In the genomic region with DNA sequence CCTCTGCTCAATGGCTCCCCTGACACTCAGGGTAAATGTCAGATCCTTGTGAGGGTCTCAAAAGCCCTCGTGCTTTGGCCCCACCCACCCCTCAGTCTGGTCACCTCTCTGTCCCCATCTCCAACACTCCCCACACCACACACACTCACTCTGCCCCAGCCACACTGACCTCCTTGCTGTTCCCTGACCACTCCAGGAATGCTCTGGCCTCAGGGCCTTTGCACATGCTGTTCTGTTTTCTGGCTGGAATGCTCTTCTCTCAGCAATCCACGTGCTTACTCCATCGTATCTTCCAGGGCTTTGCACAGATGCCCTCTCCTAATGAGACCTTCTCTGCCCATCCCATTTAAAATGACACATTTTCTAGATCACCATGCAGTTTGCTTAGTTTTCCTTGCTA, we compare ENCODE assay signal across 19 cellular contexts.
"Had no signal": no experiment of that assay in that cellular context is flagged by ENCODE, and none has a peak within 500 bp of the region (broad histone marks: within the 10 kb centered on the region; RNA-seq: fewer than 3 reads in every experiment).

No MANE protein-coding gene starts in this region.

- ATAC-seq: gastroesophageal sphincter; left colon; stimulated activated naive CD8-positive, alpha-beta T cell treated with anti-CD3 and anti-CD28 coated beads, Interleukin-15, Interleukin-2, amounts not matched to agents 100 U/mL and 50 U/mL, for 24 hours had no signal

- H3K4me3 Mint-ChIP-seq: activated naive CD8-positive, alpha-beta T cell treated with anti-CD3 and anti-CD28 coated beads for 36 hours; memory B cell; neural progenitor cell had no signal

- H3K36me3 Mint-ChIP-seq: activated naive CD8-positive, alpha-beta T cell treated with anti-CD3 and anti-CD28 coated beads for 36 hours; memory B cell; neural progenitor cell had no signal

- H3K9me3 ChIP-seq: breast epithelium, colonic mucosa, sigmoid colon, thyroid gland had no signal

- H3K4me3 ChIP-seq: colonic mucosa, gastroesophageal sphincter, neural progenitor cell, sigmoid colon, thyroid gland had no signal

- H3K4me1 ChIP-seq: colonic mucosa, thyroid gland had no signal

- H3K27ac Mint-ChIP-seq: activated naive CD8-positive, alpha-beta T cell treated with anti-CD3 and anti-CD28 coated beads for 36 hours; memory B cell; neural progenitor cell had no signal

- H2AFZ ChIP-seq: neural progenitor cell had no signal

- DNase-seq: activated CD4-positive, alpha-beta T cell treated with anti-CD3 and anti-CD28 coated beads, Interleukin-2, amount 50 U/mL, for 4 hours; activated naive CD4-positive, alpha-beta T cell treated with Interleukin-2 at 50 U/mL for 16 hours; activated naive CD8-positive, alpha-beta T cell treated with anti-CD3 and anti-CD28 coated beads for 36 hours; activated T-cell treated with anti-CD3 and anti-CD28 coated beads, Interleukin-2, amount 50 U/mL, for 48 hours; amniotic stem cell; colonic mucosa; left colon; retina; sigmoid colon; stimulated activated CD4-positive, alpha-beta T cell treated with anti-CD3 and anti-CD28 coated beads, Interleukin-4, amount 100 ng/mL, for 24 hours; stimulated activated naive CD8-positive, alpha-beta T cell treated with anti-CD3 and anti-CD28 coated beads, Interleukin-15, Interleukin-2, amounts not matched to agents 100 U/mL and 50 U/mL, for 24 hours; T-helper 1 cell; thyroid gland; WERI-Rb-1 had no signal

- H3K36me3 ChIP-seq: breast epithelium, colonic mucosa, gastroesophageal sphincter, neural progenitor cell, sigmoid colon, thyroid gland, WERI-Rb-1 had no signal

- H3K27ac ChIP-seq: colonic mucosa, epithelial cell of prostate, neural progenitor cell, thyroid gland, WERI-Rb-1 had no signal

- H3K9ac ChIP-seq: neural progenitor cell had no signal

- H3K27me3 ChIP-seq: breast epithelium, colonic mucosa, gastroesophageal sphincter, neural progenitor cell, sigmoid colon, thyroid gland had no signal
